12 cellular contexts compared by ENCODE assay signal in the genomic region with DNA sequence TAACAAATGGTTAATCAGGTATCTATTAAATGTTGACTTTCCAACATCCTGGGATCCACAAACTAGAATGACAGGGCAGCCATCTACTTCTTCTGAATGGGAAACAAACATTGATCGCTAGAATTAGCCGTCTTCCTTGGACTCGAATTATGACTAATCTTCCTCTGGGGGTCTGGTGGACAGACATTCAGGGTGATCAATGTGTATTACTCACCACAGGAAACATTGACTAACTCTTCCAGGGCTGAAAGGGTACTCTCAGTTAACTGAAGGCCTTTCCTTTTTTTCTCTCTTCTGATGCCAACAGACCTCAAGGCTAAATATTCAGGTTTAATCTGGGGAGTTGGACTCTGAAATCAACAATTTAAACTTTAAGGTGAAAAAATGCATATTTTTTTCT. TPM values are rescaled to one million over a fixed set of nuclear protein-coding genes. Genes with fewer than 3 reads are reported as not detected.
DNase-seq lines count a peak whose midpoint lies in the region; ATAC-seq and TF ChIP-seq lines count a peak whose summit lies in the region.
"Had no signal": no experiment of that assay in that cellular context is flagged by ENCODE, and none has a peak within 500 bp of the region (broad histone marks: within the 10 kb centered on the region; RNA-seq: fewer than 3 reads in every experiment).

No MANE protein-coding gene starts in this region.

- TF ChIP-seq CTCF in spleen (IDR thresholded peaks at IDR 0.05 in 8 of 11, conservative IDR thresholded peaks at IDR 0.05 in 3 of 11): no peak

- no peak for DNase-seq in activated T-cell treated with anti-CD3 and anti-CD28 coated beads, Interleukin-2, amount 50 U/mL, for 72 hours
- no peak for DNase-seq in activated T-cell treated with anti-CD3 and anti-CD28 coated beads, Interleukin-2, amount 50 U/mL, for 1 hour
- no peak for DNase-seq in effector memory CD4-positive, alpha-beta T cell
- DNase-seq in spleen (no peak), SW 1271 (lab: John Stamatoyannopoulos, UW) (no peak), NCI-H1048 (lab: John Stamatoyannopoulos, UW) (no peak)
- DNase-seq: NCI-H187; NK-92 treated with Interleukin-12 subunit alpha and Interleukin-12 subunit beta, amount 100 ng/mL, for 24 hours had no signal

- no peaks in the 10 kb centered on the region for H3K9me3 ChIP-seq in effector memory CD4-positive, alpha-beta T cell (ENCODE audit: control insufficient read depth, low read length)
- H3K9me3 ChIP-seq in spleen: no peaks in the 10 kb centered on the region
- H3K9me3 ChIP-seq: tibial nerve had no signal

- peaks cover 32% of the 10 kb centered on the region for H3K4me1 Mint-ChIP-seq in activated T-cell treated with anti-CD3 and anti-CD28 coated beads, Interleukin-2, amount 50 U/mL, for 72 hours (ENCODE audit: low read depth)
- H3K4me1 Mint-ChIP-seq in T-helper 1 cell treated with Interleukin-12 subunit alpha and Interleukin-12 subunit beta and Interleukin-4 antibody, amounts not matched to agents 30 μg/mL and 1 μg/mL, for 36 hours (ENCODE audit: low read depth): peaks cover 23% of the 10 kb centered on the region

- WGBS in spleen, 5 donors: 61 to 89% (median 79%) methylated on average over 3 of the region's 3 CpGs

- peak overlapping the region; percentile 82 for H3K27ac Mint-ChIP-seq in activated T-cell treated with anti-CD3 and anti-CD28 coated beads, Interleukin-2, amount 50 U/mL, for 72 hours
- H3K27ac Mint-ChIP-seq in T-helper 1 cell treated with Interleukin-12 subunit alpha and Interleukin-12 subunit beta and Interleukin-4 antibody, amounts not matched to agents 30 μg/mL and 1 μg/mL, for 36 hours: peak overlapping the region; percentile 69

- H3K27ac ChIP-seq in effector memory CD4-positive, alpha-beta T cell (ENCODE audit: insufficient read depth, low read length, poor library complexity, severe bottlenecking): peak overlapping the region; percentile 21
- H3K27ac ChIP-seq in spleen: peak overlapping the region in 7 of 8 donors; percentile 46 to 83 (median 80)
- H3K27ac ChIP-seq: hepatocyte had no signal

- TF ChIP-seq POLR2A in spleen (IDR thresholded peaks at IDR 0.05): no peak

- peaks cover 5 to 27% of the 10 kb centered on the region in 2 donors for H3K36me3 Mint-ChIP-seq in activated T-cell treated with anti-CD3 and anti-CD28 coated beads, Interleukin-2, amount 50 U/mL, for 72 hours (ENCODE audit: insufficient read depth in 2 of 2)
- peaks cover 38% of the 10 kb centered on the region for H3K36me3 Mint-ChIP-seq in T-helper 1 cell treated with Interleukin-12 subunit alpha and Interleukin-12 subunit beta and Interleukin-4 antibody, amounts not matched to agents 30 μg/mL and 1 μg/mL, for 36 hours (ENCODE audit: low read depth)

- no peaks in the 10 kb centered on the region for H3K9me3 Mint-ChIP-seq in activated T-cell treated with anti-CD3 and anti-CD28 coated beads, Interleukin-2, amount 50 U/mL, for 72 hours
- no peaks in the 10 kb centered on the region for H3K9me3 Mint-ChIP-seq in T-helper 1 cell treated with Interleukin-12 subunit alpha and Interleukin-12 subunit beta and Interleukin-4 antibody, amounts not matched to agents 30 μg/mL and 1 μg/mL, for 36 hours

- peak; percentile 64 to 78 for ATAC-seq in activated T-cell treated with anti-CD3 and anti-CD28 coated beads, Interleukin-2, amount 50 U/mL, for 72 hours (replicated peaks in 1 of 2)
- no peak for ATAC-seq in HG02588 (IDR thresholded peaks at IDR 0.05; ENCODE audit: unreplicated experiment)

- no peaks in the 10 kb centered on the region for H3K27me3 Mint-ChIP-seq in activated T-cell treated with anti-CD3 and anti-CD28 coated beads, Interleukin-2, amount 50 U/mL, for 72 hours (ENCODE audit: low read depth)
- H3K27me3 Mint-ChIP-seq in T-helper 1 cell treated with Interleukin-12 subunit alpha and Interleukin-12 subunit beta and Interleukin-4 antibody, amounts not matched to agents 30 μg/mL and 1 μg/mL, for 36 hours (ENCODE audit: low read depth): no peaks in the 10 kb centered on the region

- intact Hi-C loops in spleen (cut with DNase I; ENCODE audit: low total_unique reads): loop anchor here (5.0 kb wide), 1 partner anchor 58 kb away; no protein-coding TSS in a partner anchor

- H3K4me3 ChIP-seq in effector memory CD4-positive, alpha-beta T cell (ENCODE audit: insufficient read depth, low read depth, low read length, poor library complexity, severe bottlenecking): no peak overlapping the region
- H3K4me3 ChIP-seq in spleen: peak overlapping the region in 1 of 8 donors; percentile 2
- H3K4me3 ChIP-seq: hepatocyte, tibial nerve had no signal

- H3K4me1 ChIP-seq in effector memory CD4-positive, alpha-beta T cell (ENCODE audit: control insufficient read depth, insufficient read depth, low read length, poor library complexity, severe bottlenecking): peaks cover 22% of the 10 kb centered on the region
- peaks cover 6 to 48% (median 29%) of the 10 kb centered on the region in 6 donors for H3K4me1 ChIP-seq in spleen

- peaks cover 30% of the 10 kb centered on the region for H3K36me3 ChIP-seq in effector memory CD4-positive, alpha-beta T cell (ENCODE audit: control insufficient read depth, insufficient read depth, low read length)
- H3K36me3 ChIP-seq in spleen: peaks cover 0 to 99% (median 79%) of the 10 kb centered on the region in 6 donors

- H3K27me3 ChIP-seq in effector memory CD4-positive, alpha-beta T cell (replicated peaks; ENCODE audit: control insufficient read depth, insufficient read depth, low read length, poor library complexity, severe bottlenecking): no peaks in the 10 kb centered on the region
- no peaks in the 10 kb centered on the region for H3K27me3 ChIP-seq in spleen (replicated peaks in 1 of 7)
- H3K27me3 ChIP-seq: hepatocyte, tibial nerve had no signal

- H3K4me3 Mint-ChIP-seq in activated T-cell treated with anti-CD3 and anti-CD28 coated beads, Interleukin-2, amount 50 U/mL, for 72 hours: no peak overlapping the region
- H3K4me3 Mint-ChIP-seq in T-helper 1 cell treated with Interleukin-12 subunit alpha and Interleukin-12 subunit beta and Interleukin-4 antibody, amounts not matched to agents 30 μg/mL and 1 μg/mL, for 36 hours: no peak overlapping the region

RNA-seq across cellular contexts. Expression of a gene that starts 9.5 kb away (rescaled TPM):
- 10 to 100 TPM; 35.8 to 42.3 TPM for total RNA-seq in activated T-cell treated with anti-CD3 and anti-CD28 coated beads, Interleukin-2, amount 50 U/mL, for 72 hours
- total RNA-seq in spleen: 10 to 100 TPM; 30.5 to 55.2 (median 51.5) TPM
- 10 to 100 TPM in 1 of 3 donors, 1 to 10 TPM in 2; 4.2 to 10.0 (median 5.8) TPM for polyA plus RNA-seq in spleen

RNA-seq across cellular contexts. Expression of a gene that starts 10.3 kb away (rescaled TPM):
- total RNA-seq in activated T-cell treated with anti-CD3 and anti-CD28 coated beads, Interleukin-2, amount 50 U/mL, for 72 hours: not detected
- under 1 TPM; 0.13 to 0.88 (median 0.56) TPM for total RNA-seq in spleen
- polyA plus RNA-seq in spleen: under 1 TPM; 0.09 to 0.51 (median 0.33) TPM
- total RNA-seq: hepatocyte had no signal
- polyA plus RNA-seq: hepatocyte had no signal

RNA-seq across cellular contexts. Expression of a gene that starts 35.0 kb away (rescaled TPM):
- total RNA-seq in activated T-cell treated with anti-CD3 and anti-CD28 coated beads, Interleukin-2, amount 50 U/mL, for 72 hours: 10 to 100 TPM; 39.2 to 50.6 TPM
- 10 to 100 TPM; 23.5 to 61.0 (median 48.0) TPM for total RNA-seq in spleen
- 100 to 1,000 TPM in 1 of 3 donors, 10 to 100 TPM in 2; 53.1 to 131 (median 89.3) TPM for polyA plus RNA-seq in spleen

RNA-seq across cellular contexts. Expression of a gene that starts 53.4 kb away (rescaled TPM):
- 1 to 10 TPM; 2.6 to 3.2 TPM for total RNA-seq in activated T-cell treated with anti-CD3 and anti-CD28 coated beads, Interleukin-2, amount 50 U/mL, for 72 hours
- 100 to 1,000 TPM in 1 of 7 donors, 10 to 100 TPM in 6; 34.7 to 120 (median 60.1) TPM for total RNA-seq in spleen
- 10 to 100 TPM in 2 of 3 donors, 1 to 10 TPM in 1; 6.4 to 66.9 (median 29.7) TPM for polyA plus RNA-seq in spleen

RNA-seq across cellular contexts. Expression of a gene that starts 57.8 kb away (rescaled TPM):
- total RNA-seq in activated T-cell treated with anti-CD3 and anti-CD28 coated beads, Interleukin-2, amount 50 U/mL, for 72 hours: 10 to 100 TPM; 24.2 to 26.1 TPM
- total RNA-seq in spleen: 10 to 100 TPM; 18.5 to 41.5 (median 29.4) TPM
- 10 to 100 TPM in 1 of 3 donors, 1 to 10 TPM in 2; 5.0 to 12.0 (median 6.2) TPM for polyA plus RNA-seq in spleen
